Comparison of ENCODE assay signal across 17 cellular contexts in the genomic region with DNA sequence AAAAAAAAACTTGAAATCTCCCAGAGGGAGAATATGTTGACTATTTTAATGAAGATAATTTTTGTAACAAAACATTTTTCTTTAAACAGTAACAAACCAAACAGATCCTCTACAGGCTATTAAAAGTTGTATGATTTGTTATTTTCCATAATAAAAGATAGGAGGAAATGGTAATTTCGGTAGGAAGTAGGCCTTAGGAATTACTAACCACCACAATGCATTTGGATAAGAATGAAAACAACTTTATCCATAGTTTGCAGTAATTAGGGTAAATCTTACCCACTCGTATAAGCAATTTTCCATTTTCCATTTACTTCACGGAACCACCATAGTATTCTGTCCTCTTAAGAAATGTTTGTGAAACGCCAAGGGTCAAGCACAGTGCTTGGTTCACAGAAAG.
"Had no signal": no experiment of that assay in that cellular context is flagged by ENCODE, and none has a peak within 500 bp of the region (broad histone marks: within the 10 kb centered on the region; RNA-seq: fewer than 3 reads in every experiment).

No MANE protein-coding gene starts in this region.

- H3K9me3 ChIP-seq: adrenal gland, thoracic aorta, upper lobe of right lung had no signal

- H3K4me3 ChIP-seq: adrenal gland, cardiac muscle cell, dorsolateral prefrontal cortex, esophagus muscularis mucosa, lung, thoracic aorta, upper lobe of right lung had no signal

- H3K27ac ChIP-seq: adrenal gland, cardiac muscle cell, dorsolateral prefrontal cortex, esophagus muscularis mucosa, neutrophil, thoracic aorta, upper lobe of right lung had no signal

- H3K27me3 ChIP-seq: adrenal gland, esophagus muscularis mucosa had no signal

- ATAC-seq: activated CD8-positive, alpha-beta T cell treated with anti-CD3 and anti-CD28 coated beads for 36 hours; activated T-cell treated with anti-CD3 and anti-CD28 coated beads, Interleukin-2, amount 50 U/mL, for 4 hours; stimulated activated effector memory CD8-positive, alpha-beta T cell treated with anti-CD3 and anti-CD28 coated beads, Interleukin-12 subunit alpha, Interleukin-12 subunit beta, amount 100 ng/mL, for 72 hours; upper lobe of right lung had no signal

- DNase-seq: activated B cell treated with CpG ODN at 0.5 μM for 24 hours; activated CD4-positive, alpha-beta T cell treated with anti-CD3 and anti-CD28 coated beads for 48 hours; activated CD8-positive, alpha-beta T cell treated with anti-CD3 and anti-CD28 coated beads for 36 hours; activated effector memory CD4-positive, alpha-beta T cell treated with anti-CD3 and anti-CD28 coated beads, Interleukin-2, amount 50 U/mL, for 16 hours; activated T-cell treated with anti-CD3 and anti-CD28 coated beads, Interleukin-2, amount 50 U/mL, for 4 hours; adrenal gland; dorsolateral prefrontal cortex; hippocampal formation; retina; T-helper 2 cell; upper lobe of right lung had no signal

- H3K4me1 ChIP-seq: upper lobe of right lung had no signal

- H3K36me3 ChIP-seq: adrenal gland, cardiac muscle cell, neutrophil, thoracic aorta, upper lobe of right lung had no signal
